ENCODE assay signal across 9 cellular contexts in genomic region chr1:37472281-37472680, GRCh38. TPM values are rescaled to one million over a fixed set of nuclear protein-coding genes. Genes with fewer than 3 reads are reported as not detected.
DNase-seq lines count a peak whose midpoint lies in the region; TF ChIP-seq lines count a peak whose summit lies in the region.
"Had no signal": no experiment of that assay in that cellular context is flagged by ENCODE, and none has a peak within 500 bp of the region (broad histone marks: within the 10 kb centered on the region; RNA-seq: fewer than 3 reads in every experiment).

No MANE protein-coding gene starts in this region.

- no TSS peak for BruUV-seq in PC-9 (replicated peaks; lab: Mats Ljungman, UMichigan)

- peaks cover 40% of the 10 kb centered on the region for H3F3A ChIP-seq in PC-9 (ENCODE audit: insufficient read depth, low read depth)

- CTCF ChIA-PET in AG04450 (lab: Charles Lee), result interaction anchor here (1.0 to 3.3 kb wide), 3 partner anchors 15 to 43 kb away, joined by 3 to 21 read pairs (median 16); no protein-coding TSS in a partner anchor
- CTCF ChIA-PET in PC-9 (lab: Charles Lee), result interaction anchor here (0.6 to 1.8 kb wide), 3 partner anchors 12 to 403 kb away, joined by 4 to 8 read pairs (median 4); partner anchors contain the start of gene MEAF6

- H2AFZ ChIP-seq in PC-9 (no peak overlapping the region), osteoblast (ENCODE audit: low read length) (peak overlapping the region; percentile 83)

- no peak for DNase-seq in AG04450 (ENCODE audit: low read depth, low spot score)
- peak in 1 of 2 experiments; percentile 46 for DNase-seq in PC-9
- no peak for DNase-seq in effector memory CD4-positive, alpha-beta T cell
- no peak for DNase-seq in osteoblast (ENCODE audit: insufficient read length, low spot score, missing footprints)
- DNase-seq in activated gamma-delta T cell (lab: John Stamatoyannopoulos, UW), result no peak
- no peak for DNase-seq in BE2C
- no peak for DNase-seq in activated CD4-positive, CD25-positive, alpha-beta regulatory T cell treated with anti-CD3 and anti-CD28 coated beads, Interleukin-2, amount 50 U/mL, for 72 hours
- no peak for DNase-seq in NCI-H2196 treated with DMSO at 0.1 percent for 48 hours (lab: John Stamatoyannopoulos, UW; ENCODE audit: unreplicated experiment)
- DNase-seq: Karpas-422 had no signal

- peaks cover 52% of the 10 kb centered on the region for H3K79me2 ChIP-seq in PC-9 (ENCODE audit: low read depth)
- peaks cover 38% of the 10 kb centered on the region for H3K79me2 ChIP-seq in osteoblast (ENCODE audit: insufficient read depth, low read length)

- H4K20me1 ChIP-seq in PC-9 (ENCODE audit: insufficient read depth) (no peaks in the 10 kb centered on the region; the same call in 1 of the 2 replicates), osteoblast (ENCODE audit: insufficient read depth, low read length) (peaks cover 10% of the 10 kb centered on the region)

- H3K27ac ChIP-seq in AG04450 (ENCODE audit: low read depth, low read length) (peak overlapping the region; percentile 88), PC-9 (peak overlapping the region; percentile 66), osteoblast (ENCODE audit: low read depth, low read length) (peak overlapping the region; percentile 81)
- H3K27ac ChIP-seq in effector memory CD4-positive, alpha-beta T cell (ENCODE audit: insufficient read depth, low read length, poor library complexity, severe bottlenecking), result peak overlapping the region; percentile 99

- H3K4me3 ChIP-seq in AG04450 (ENCODE audit: low read depth, low read length), result no peak overlapping the region; the same call in 1 of the 2 replicates
- peak overlapping the region; percentile 94; the same call in 1 of the 2 replicates for H3K4me3 ChIP-seq in PC-9
- no peak overlapping the region for H3K4me3 ChIP-seq in effector memory CD4-positive, alpha-beta T cell (ENCODE audit: insufficient read depth, low read depth, low read length, poor library complexity, severe bottlenecking)
- H3K4me3 ChIP-seq in osteoblast (ENCODE audit: insufficient read depth, low read length), result peak overlapping the region; percentile 45
- H3K4me3 ChIP-seq in BE2C (ENCODE audit: low read depth, low read length), result no peak overlapping the region

- no peaks in the 10 kb centered on the region for H3K9me2 ChIP-seq in PC-9 (ENCODE audit: insufficient read depth)

- TF ChIP-seq CTCF in AG04450 (IDR thresholded peaks at IDR 0.05; ENCODE audit: low read depth, low read length), result no peak
- no peak for TF ChIP-seq CTCF in PC-9 (conservative IDR thresholded peaks at IDR 0.05)
- TF ChIP-seq CTCF in osteoblast (IDR thresholded peaks at IDR 0.05; ENCODE audit: extremely low read depth, low read depth, low read length), result no peak
- no peak for TF ChIP-seq CTCF in BE2C (IDR thresholded peaks at IDR 0.05; ENCODE audit: low read depth, low read length)

- H3K36me3 ChIP-seq in PC-9 (ENCODE audit: low read depth) (0 out of 2 replicates have a peak, but pooled peaks cover 8% of the 10 kb centered on the region), osteoblast (ENCODE audit: insufficient read depth, low read length) (peaks cover 12% of the 10 kb centered on the region), BE2C (no peaks in the 10 kb centered on the region)
- H3K36me3 ChIP-seq in effector memory CD4-positive, alpha-beta T cell (ENCODE audit: control insufficient read depth, insufficient read depth, low read length), result peaks cover 8% of the 10 kb centered on the region

- peak overlapping the region; percentile 95 for H3K4me2 ChIP-seq in PC-9
- H3K4me2 ChIP-seq in osteoblast (ENCODE audit: insufficient read depth, low read length), result peak overlapping the region; percentile 79

- intact Hi-C loops in PC-9 (cut with micrococcal nuclease; ENCODE audit: unreplicated experiment), result loop anchor here (5.0 to 10.0 kb wide), 3 partner anchors 335 to 663 kb away; partner anchors contain the start of genes C1orf122, MTF1 and YRDC

- H3K4me1 ChIP-seq in PC-9 (replicated peaks; ENCODE audit: insufficient read depth) (peaks cover 38% of the 10 kb centered on the region), osteoblast (ENCODE audit: insufficient read depth, low read length) (peaks cover 55% of the 10 kb centered on the region), BE2C (peaks cover 20% of the 10 kb centered on the region)
- peaks cover 26% of the 10 kb centered on the region for H3K4me1 ChIP-seq in effector memory CD4-positive, alpha-beta T cell (ENCODE audit: control insufficient read depth, insufficient read depth, low read length, poor library complexity, severe bottlenecking)

- peaks cover 5% of the 10 kb centered on the region; the same call in 1 of the 2 replicates for H3K9me3 ChIP-seq in AG04450 (ENCODE audit: control insufficient read depth, insufficient read depth, low read length)
- H3K9me3 ChIP-seq in PC-9 (ENCODE audit: insufficient read depth, low read depth), result no peaks in the 10 kb centered on the region
- no peaks in the 10 kb centered on the region for H3K9me3 ChIP-seq in effector memory CD4-positive, alpha-beta T cell (ENCODE audit: control insufficient read depth, low read length)
- no peaks in the 10 kb centered on the region for H3K9me3 ChIP-seq in osteoblast (ENCODE audit: low read depth, low read length)
- no peaks in the 10 kb centered on the region for H3K9me3 ChIP-seq in BE2C

- POLR2A ChIA-PET in AG04450 (lab: Yijun Ruan, JAX), result interaction anchor here (1.3 to 2.0 kb wide), 2 partner anchors 13 to 15 kb away, joined by 5 to 6 read pairs; no protein-coding TSS in a partner anchor
- POLR2A ChIA-PET in PC-9 (lab: Charles Lee; ENCODE audit: unreplicated experiment), result interaction anchor here (0.5 to 1.2 kb wide), 4 partner anchors 12 to 24 kb away, joined by 3 to 7 read pairs (median 4); no protein-coding TSS in a partner anchor

- H3K27me3 ChIP-seq in AG04450 (ENCODE audit: control insufficient read depth, insufficient read depth, low read length), result no peaks in the 10 kb centered on the region
- H3K27me3 ChIP-seq in PC-9 (ENCODE audit: insufficient read depth, low read depth), result no peaks in the 10 kb centered on the region
- no peaks in the 10 kb centered on the region for H3K27me3 ChIP-seq in effector memory CD4-positive, alpha-beta T cell (replicated peaks; ENCODE audit: control insufficient read depth, insufficient read depth, low read length, poor library complexity, severe bottlenecking)
- H3K27me3 ChIP-seq in osteoblast (ENCODE audit: insufficient read depth, low read length), result no peaks in the 10 kb centered on the region
- no peaks in the 10 kb centered on the region for H3K27me3 ChIP-seq in BE2C

RNA-seq across cellular contexts. Expression of gene ZC3H12A, which starts 2.1 kb away (rescaled TPM):
- 4.3 and 6.4 TPM in 2 replicates for polyA plus RNA-seq in AG04450 (2011; rRNA removed)
- polyA minus RNA-seq in AG04450 (2011; rRNA and poly(A)+ RNA removed), result 7.2 and 13.7 TPM in 2 replicates
- 18.7 and 18.9 TPM in 2 replicates for total RNA-seq in PC-9 (2021)
- total RNA-seq in osteoblast, result 11.5 and 13.0 TPM in 2 replicates
- 1.6 TPM for polyA plus RNA-seq in BE2C (2012; ENCODE audit: insufficient read depth, insufficient read length, low read depth)

RNA-seq across cellular contexts. Expression of gene MEAF6, which starts 42.3 kb away (rescaled TPM):
- polyA plus RNA-seq in AG04450 (2011; rRNA removed), result 59.6 and 69.6 TPM in 2 replicates
- 18.2 and 24.1 TPM in 2 replicates for polyA minus RNA-seq in AG04450 (2011; rRNA and poly(A)+ RNA removed)
- 72.3 and 88.7 TPM in 2 replicates for total RNA-seq in PC-9 (2021)
- 62.8 and 64.1 TPM in 2 replicates for total RNA-seq in osteoblast
- polyA plus RNA-seq in BE2C (2012; ENCODE audit: insufficient read depth, insufficient read length, low read depth), result 54.8 TPM

Comparison
In these comparisons a context has a peak if more than half of its experiments do, and no peak if none do; other contexts are left out.
1. H3K4me3 ChIP-seq: peak in PC-9 (single experiment) and osteoblast (single experiment); none in AG04450 (single experiment), effector memory CD4-positive, alpha-beta T cell (single experiment) and BE2C (single experiment).
2. Peak in every context shown above with its lines, with median percentiles within 50 percentile points of each other: H3K27ac ChIP-seq.